Comparison of ENCODE assay signal across 6 cellular contexts in the genomic region with DNA sequence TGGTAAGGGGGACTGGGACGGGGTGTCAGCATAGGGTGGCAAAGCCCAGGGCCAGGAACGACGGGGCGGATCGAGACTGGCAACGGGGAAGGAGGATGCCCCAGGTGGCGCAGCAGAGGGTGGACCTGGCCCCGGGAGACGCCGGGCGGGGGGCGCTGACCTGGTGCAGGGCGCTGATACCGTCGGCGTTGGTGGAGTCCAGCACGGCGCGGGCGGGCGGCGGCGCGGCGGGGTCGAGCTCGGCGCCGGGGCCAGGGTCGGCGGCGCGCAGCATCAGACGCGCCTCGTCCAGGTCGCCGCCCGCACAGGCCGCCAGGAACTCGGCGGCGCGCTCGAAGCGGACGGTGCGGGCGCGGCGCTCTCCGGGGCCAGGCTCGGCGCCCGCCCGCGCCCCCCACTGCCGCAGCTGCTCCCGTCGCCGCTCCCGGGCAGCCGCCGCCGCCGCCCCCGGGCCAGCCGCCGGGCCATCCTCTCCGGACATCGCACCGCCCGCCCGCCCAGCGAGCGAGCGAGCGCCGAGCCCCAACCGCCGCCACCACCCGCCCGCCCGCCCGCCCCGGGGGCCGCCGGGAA. TPM values are rescaled to one million over a fixed set of nuclear protein-coding genes. Genes with fewer than 3 reads are reported as not detected.
DNase-seq lines count a peak whose midpoint lies in the region; ATAC-seq, FAIRE-seq and TF ChIP-seq lines count a peak whose summit lies in the region.

No MANE protein-coding gene starts in this region.

- WGBS in pancreas, 2 donors = 0 to 1% methylated on average over 27 to 88 of the region's 88 CpGs

- peak overlapping the region; percentile 42 to 50 (median 46) for H3K27ac ChIP-seq in pancreas

- intact Hi-C loops in pancreas (cut with DNase I) = no loop called here

- ATAC-seq in HG03045 (IDR thresholded peaks at IDR 0.05; ENCODE audit: unreplicated experiment) = peak; percentile 16
- ATAC-seq in pancreas = peak in 1 of 4 donors; percentile 0

- DNase-seq in GM12864 (ENCODE audit: low read depth) (no peak), choroid plexus epithelial cell (ENCODE audit: low read depth) (no peak), pancreas (peak in 4 of 6 donors; percentile 40 to 80 (median 72)), COLO829 (ENCODE audit: low spot score) (no peak), SKM-1 (lab: John Stamatoyannopoulos, UW; ENCODE audit: unreplicated experiment) (no peak)

- peaks cover 0 to 11% (median 5%) of the 10 kb centered on the region in 3 donors for H3K4me1 ChIP-seq in pancreas

- FAIRE-seq in pancreas (lab: Jason Lieb, UNC) = no peak

- peak overlapping the region; percentile 77 for H3K4me3 ChIP-seq in GM12864 (ENCODE audit: low read depth, low read length)
- peak overlapping the region; percentile 90 for H3K4me3 ChIP-seq in choroid plexus epithelial cell (ENCODE audit: low read depth, low read length)
- H3K4me3 ChIP-seq in pancreas = peak overlapping the region; percentile 61 to 90 (median 80)

- H3K27me3 ChIP-seq in pancreas = no peaks in the 10 kb centered on the region

- H3K9me3 ChIP-seq in pancreas = no peaks in the 10 kb centered on the region

- no peaks in the 10 kb centered on the region for H3K36me3 ChIP-seq in pancreas

- TF ChIP-seq CTCF in GM12864 (IDR thresholded peaks at IDR 0.05; ENCODE audit: low read depth, low read length, missing control alignments) = no peak
- TF ChIP-seq CTCF in choroid plexus epithelial cell (conservative IDR thresholded peaks at IDR 0.05; ENCODE audit: low read depth, low read length) = no peak
- TF ChIP-seq CTCF in pancreas (IDR thresholded peaks at IDR 0.05) = no peak

RNA-seq across cellular contexts. Expression of a gene that starts 0.3 kb away (rescaled TPM):
- total RNA-seq in pancreas = 10 to 100 TPM; 37.1 to 61.5 (median 50.9) TPM
- polyA plus RNA-seq in pancreas = 100 to 1,000 TPM; 174 to 266 TPM

RNA-seq across cellular contexts. Expression of a gene that starts 31.9 kb away (rescaled TPM):
- under 1 TPM in 1 of 6 donors, not detected in 5; 0.54 TPM for total RNA-seq in pancreas
- 1 to 10 TPM in 1 of 2 donors, not detected in 1; 4.0 TPM for polyA plus RNA-seq in pancreas

RNA-seq across cellular contexts. Expression of a gene that starts 40.4 kb away (rescaled TPM):
- 1 to 10 TPM in 1 of 6 donors, under 1 TPM in 1, not detected in 4; 0.66 to 4.1 TPM for total RNA-seq in pancreas
- polyA plus RNA-seq in pancreas = 1 to 10 TPM; 2.2 to 2.9 TPM

RNA-seq across cellular contexts. Expression of a gene that starts 41.5 kb away (rescaled TPM):
- 10 to 100 TPM; 10.2 to 32.0 (median 16.0) TPM for total RNA-seq in pancreas
- 100 to 1,000 TPM; 152 to 279 TPM for polyA plus RNA-seq in pancreas

RNA-seq across cellular contexts. Expression of a gene that starts 49.3 kb away (rescaled TPM):
- 1 to 10 TPM; 1.2 to 3.2 (median 2.5) TPM for total RNA-seq in pancreas
- 1 to 10 TPM; 3.0 to 3.3 TPM for polyA plus RNA-seq in pancreas

Comparison
In these comparisons a context has a peak if more than half of its experiments do, and no peak if none do; other contexts are left out.
1. DNase-seq: peak in pancreas (4 of 6); none in GM12864 (single experiment), choroid plexus epithelial cell (single experiment), COLO829 (single experiment) and SKM-1 (single experiment).
2. Peak in every context shown above with its lines, with median percentiles within 50 percentile points of each other: H3K4me3 ChIP-seq.